14 cellular contexts compared by ENCODE assay signal in genomic region chr16:27332105-27332504, GRCh38. TPM values are rescaled to one million over a fixed set of nuclear protein-coding genes. Genes with fewer than 3 reads are reported as not detected.
DNase-seq lines count a peak whose midpoint lies in the region; ATAC-seq and TF ChIP-seq lines count a peak whose summit lies in the region.
"Had no signal": no experiment of that assay in that cellular context is flagged by ENCODE, and none has a peak within 500 bp of the region (broad histone marks: within the 10 kb centered on the region; RNA-seq: fewer than 3 reads in every experiment).

No MANE protein-coding gene starts in this region.

- no peak overlapping the region for H3K4me3 ChIP-seq in heart left ventricle
- no peak overlapping the region for H3K4me3 ChIP-seq in coronary artery
- H3K4me3 ChIP-seq in muscle layer of duodenum (ENCODE audit: low read depth in 1 of 2, low read length in 2 of 2) = no peak overlapping the region
- no peak overlapping the region for H3K4me3 ChIP-seq in vagina
- H3K4me3 ChIP-seq: ovary had no signal

- H3K4me1 ChIP-seq in heart left ventricle (peaks cover 0 to 61% (median 24%) of the 10 kb centered on the region in 12 donors), muscle layer of duodenum (ENCODE audit: control insufficient read depth in 1 of 2, insufficient read depth in 2 of 2, low read length in 2 of 2) (peaks cover 12 to 15% of the 10 kb centered on the region in 2 donors), vagina (peaks cover 59% of the 10 kb centered on the region)

- TF ChIP-seq POLR2A in heart left ventricle (IDR thresholded peaks at IDR 0.05) (no peak), vagina (IDR thresholded peaks at IDR 0.05) (no peak)

- peak overlapping the region in 10 of 12 donors; percentile 44 to 98 (median 79) for H3K27ac ChIP-seq in heart left ventricle
- peak overlapping the region; percentile 52 to 98 for H3K27ac ChIP-seq in coronary artery
- H3K27ac ChIP-seq in muscle layer of duodenum (ENCODE audit: low read length) = peak overlapping the region; percentile 73
- H3K27ac ChIP-seq in vagina = peak overlapping the region; percentile 93
- H3K27ac ChIP-seq: ovary had no signal

- WGBS in heart left ventricle, 4 donors = 50 to 55% (median 53%) methylated on average over 6 of the region's 6 CpGs

- intact Hi-C loops in heart left ventricle (cut with DNase I) = loop anchor here in 1 of 10 donors (2.0 kb wide), 1 partner anchor 97 kb away; no protein-coding TSS in a partner anchor
- intact Hi-C loops in Right ventricle myocardium superior (cut with DNase I) = no loop called here
- intact Hi-C loops in vagina (cut with DNase I) = no loop called here

- TF ChIP-seq CTCF in heart left ventricle (IDR thresholded peaks at IDR 0.05) (no peak), coronary artery (IDR thresholded peaks at IDR 0.05) (no peak), vagina (IDR thresholded peaks at IDR 0.05) (no peak)

- ATAC-seq in heart left ventricle (peak in 3 of 4 donors; percentile 21 to 77 (median 40)), Right ventricle myocardium superior (ENCODE audit: poor library complexity) (no peak), GM19452 (IDR thresholded peaks at IDR 0.05; ENCODE audit: unreplicated experiment) (no peak)
- ATAC-seq: left lobe of liver, PC-3 had no signal

- in situ Hi-C loops in G401 (cut with HindIII; ENCODE audit: low sequenced_read_pairs) = no loop called here

- H3K9me3 ChIP-seq in heart left ventricle (no peaks in the 10 kb centered on the region), muscle layer of duodenum (ENCODE audit: control insufficient read depth in 1 of 2, low read length in 2 of 2) (no peaks in the 10 kb centered on the region), vagina (no peaks in the 10 kb centered on the region)
- H3K9me3 ChIP-seq: ovary had no signal

- H3K36me3 ChIP-seq in heart left ventricle (peaks cover 0 to 64% (median 20%) of the 10 kb centered on the region in 9 donors), muscle layer of duodenum (ENCODE audit: control insufficient read depth in 1 of 2, insufficient read depth in 2 of 2, low read length in 2 of 2) (peaks cover 0 to 20% of the 10 kb centered on the region in 2 donors), vagina (peaks cover 0 to 30% of the 10 kb centered on the region in 2 donors)
- H3K36me3 ChIP-seq: ovary had no signal

- DNase-seq in heart left ventricle = peak in 3 of 5 donors; percentile 49 to 56 (median 50)
- DNase-seq in Right ventricle myocardium superior = no peak
- DNase-seq in coronary artery (ENCODE audit: low spot score) = no peak
- no peak for DNase-seq in vagina (ENCODE audit: extremely low spot score in 2 of 2)
- no peak for DNase-seq in G401 (ENCODE audit: low spot score)
- DNase-seq in GM19238 (ENCODE audit: insufficient read length, low spot score) = no peak
- DNase-seq: activated CD4-positive, alpha-beta T cell treated with anti-CD3 and anti-CD28 coated beads, Interleukin-2, amount 50 U/mL, for 48 hours; effector memory CD4-positive, alpha-beta T cell; NCI-H1105; ovary; PC-3 had no signal

- no peaks in the 10 kb centered on the region for H3K27me3 ChIP-seq in heart left ventricle
- no peaks in the 10 kb centered on the region for H3K27me3 ChIP-seq in muscle layer of duodenum (ENCODE audit: low read depth, low read length)
- H3K27me3 ChIP-seq in vagina = no peaks in the 10 kb centered on the region
- H3K27me3 ChIP-seq: ovary had no signal

RNA-seq across cellular contexts. Expression of gene IL4R, which starts 18.3 kb away (rescaled TPM):
- total RNA-seq in heart left ventricle = 10 to 100 TPM in 4 of 9 donors, 1 to 10 TPM in 5; 6.7 to 47.4 (median 8.2) TPM
- 1 to 10 TPM; 5.8 to 9.9 TPM for polyA plus RNA-seq in heart left ventricle
- 8.2 TPM for total RNA-seq in Right ventricle myocardium superior
- total RNA-seq in vagina = 64.1 TPM
- 12.1 and 22.7 TPM in 2 replicates for total RNA-seq in G401 (2014; rRNA removed; shearing (Covaris generic))

Comparison
In these comparisons a context has a peak if more than half of its experiments do, and no peak if none do; other contexts are left out.
1. ATAC-seq: peak in heart left ventricle (3 of 4); none in Right ventricle myocardium superior (single experiment) and GM19452 (single experiment).
2. DNase-seq: peak in heart left ventricle (3 of 5); none in Right ventricle myocardium superior (single experiment), coronary artery (single experiment), vagina (0 of 2), G401 (single experiment) and GM19238 (single experiment).
3. Peak in every context shown above with its lines, with median percentiles within 50 percentile points of each other: H3K27ac ChIP-seq.